8 cellular contexts compared by ENCODE assay signal in the genomic region with DNA sequence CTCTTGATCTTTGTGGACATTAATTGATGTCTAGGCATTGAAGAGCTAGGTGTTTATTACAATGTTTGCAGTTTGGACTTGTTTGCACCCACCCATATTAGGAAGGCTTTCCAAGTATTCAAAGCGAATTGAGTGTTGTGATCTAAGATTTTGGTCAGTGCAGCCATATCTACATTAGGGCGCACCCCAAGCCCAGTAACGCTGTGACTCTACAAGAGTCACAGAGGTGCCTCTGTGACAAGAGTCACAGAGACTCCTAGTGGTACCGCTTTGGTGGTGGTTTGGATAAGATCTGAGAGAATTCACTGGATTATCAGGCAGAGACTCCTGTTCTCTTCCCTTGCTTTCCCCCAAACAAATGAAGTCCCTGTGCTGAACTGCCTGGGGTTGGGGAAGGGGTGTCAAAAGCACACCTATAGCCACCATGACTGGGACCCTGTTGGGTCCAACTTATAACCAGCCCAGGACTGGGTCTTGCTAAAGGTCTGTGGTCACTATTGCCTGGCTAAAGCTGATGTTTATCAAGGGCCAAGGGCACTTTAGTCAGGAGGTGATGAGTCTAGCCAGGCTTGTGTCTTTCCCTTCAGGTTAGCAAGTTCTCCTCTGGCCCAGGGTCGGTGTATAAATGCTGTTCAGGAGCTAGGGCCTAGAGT.
DNase-seq lines count a peak whose midpoint lies in the region; ATAC-seq lines count a peak whose summit lies in the region.

No MANE protein-coding gene starts in this region.

- ATAC-seq in GM19438 (IDR thresholded peaks at IDR 0.05; ENCODE audit: low read depth, unreplicated experiment) (peak; percentile 97), HG03175 (IDR thresholded peaks at IDR 0.05; ENCODE audit: unreplicated experiment) (peak; percentile 95)

- DNase-seq in NCI-H2107 treated with DMSO at 0.1 percent for 48 hours (lab: John Stamatoyannopoulos, UW; ENCODE audit: unreplicated experiment) (peak; percentile 3), NCI-H2107 (lab: John Stamatoyannopoulos, UW) (no peak), NCI-H82 (lab: John Stamatoyannopoulos, UW) (peak; percentile 76), ecto neural progenitor cell (ENCODE audit: low spot score) (peak; percentile 57), non-pigmented ciliary epithelial cell (ENCODE audit: low read depth) (peak; percentile 1), DMS79 (lab: John Stamatoyannopoulos, UW) (no peak)

Comparison
In these comparisons a context has a peak if more than half of its experiments do, and no peak if none do; other contexts are left out.
1. DNase-seq: peak in NCI-H2107 treated with DMSO at 0.1 percent for 48 hours (single experiment), NCI-H82 (single experiment), ecto neural progenitor cell (single experiment) and non-pigmented ciliary epithelial cell (single experiment); none in NCI-H2107 (single experiment) and DMS79 (single experiment).